8 cellular contexts compared by ENCODE assay signal in genomic region chr5:113022661-113023060, GRCh38. TPM values are rescaled to one million over a fixed set of nuclear protein-coding genes. Genes with fewer than 3 reads are reported as not detected.
DNase-seq lines count a peak whose midpoint lies in the region; ATAC-seq and TF ChIP-seq lines count a peak whose summit lies in the region.

No MANE protein-coding gene starts in this region.

- H4K20me1 ChIP-seq in PC-9 (ENCODE audit: insufficient read depth), result no peaks in the 10 kb centered on the region; the same call in 1 of the 2 replicates

- H3K4me1 Mint-ChIP-seq in immature natural killer cell (peaks cover 52 to 72% of the 10 kb centered on the region in 2 donors), Caco-2 (ENCODE audit: low read depth, unreplicated experiment) (peaks cover 4% of the 10 kb centered on the region)

- H3K36me3 ChIP-seq in Caco-2 (ENCODE audit: control insufficient read depth, insufficient read depth, low read length), result no peaks in the 10 kb centered on the region; the same call in 1 of the 2 replicates
- peaks cover 11% of the 10 kb centered on the region; the same call in 1 of the 2 replicates for H3K36me3 ChIP-seq in PC-9 (ENCODE audit: low read depth)

- no peaks in the 10 kb centered on the region for H3K79me2 ChIP-seq in PC-9 (ENCODE audit: low read depth)

- TF ChIP-seq CTCF in dorsolateral prefrontal cortex (IDR thresholded peaks at IDR 0.05 in 54 of 56, conservative IDR thresholded peaks at IDR 0.05 in 2 of 56; ENCODE audit: low read depth in 1 of 56, partially characterized antibody in 56 of 56), result no peak
- TF ChIP-seq CTCF in Caco-2 (IDR thresholded peaks at IDR 0.05; ENCODE audit: insufficient read depth in 1 of 2, low read depth in 1 of 2, low read length in 1 of 2, severe bottlenecking in 1 of 2, unreplicated experiment in 1 of 2), result no peak
- TF ChIP-seq CTCF in PC-9 (conservative IDR thresholded peaks at IDR 0.05), result no peak

- H3K27me3 ChIP-seq in dorsolateral prefrontal cortex, result no peaks in the 10 kb centered on the region
- H3K27me3 ChIP-seq in Caco-2 (replicated peaks; ENCODE audit: control insufficient read depth, insufficient read depth, low read length), result no peaks in the 10 kb centered on the region
- no peaks in the 10 kb centered on the region for H3K27me3 ChIP-seq in PC-9 (ENCODE audit: insufficient read depth, low read depth)

- H3K9me3 Mint-ChIP-seq in immature natural killer cell (no peaks in the 10 kb centered on the region), Caco-2 (ENCODE audit: unreplicated experiment) (no peaks in the 10 kb centered on the region)

- peak overlapping the region; percentile 88 to 96 (median 91) for H3K27ac Mint-ChIP-seq in immature natural killer cell
- H3K27ac Mint-ChIP-seq in Caco-2 (ENCODE audit: unreplicated experiment), result no peak overlapping the region

- DNase-seq in HCEC 1CT, result peak; percentile 62
- DNase-seq in NAMALWA (ENCODE audit: low spot score), result peak; percentile 72
- DNase-seq in immature natural killer cell, result peak; percentile 67 to 71 (median 69)
- DNase-seq in dorsolateral prefrontal cortex, result no peak
- DNase-seq in Caco-2, result no peak
- no peak for DNase-seq in activated CD4-positive, CD25-positive, alpha-beta regulatory T cell (lab: John Stamatoyannopoulos, UW)
- DNase-seq in PC-9, result no peak

- H3K9me3 ChIP-seq in Caco-2, result no peaks in the 10 kb centered on the region
- no peaks in the 10 kb centered on the region for H3K9me3 ChIP-seq in PC-9 (ENCODE audit: insufficient read depth, low read depth)

- H3K4me1 ChIP-seq in Caco-2 (no peaks in the 10 kb centered on the region; the same call in 1 of the 2 replicates), PC-9 (replicated peaks; ENCODE audit: insufficient read depth) (no peaks in the 10 kb centered on the region)

- H3F3A ChIP-seq in PC-9 (ENCODE audit: insufficient read depth, low read depth), result no peaks in the 10 kb centered on the region; the same call in 1 of the 2 replicates

- CTCF ChIA-PET in Caco-2 (lab: Charles Lee) (no interaction called here), PC-9 (lab: Charles Lee) (no interaction called here)

- no peak overlapping the region for H2AFZ ChIP-seq in PC-9

- H3K36me3 Mint-ChIP-seq in immature natural killer cell, result peaks cover 5 to 25% (median 10%) of the 10 kb centered on the region in 3 donors
- peaks cover 89% of the 10 kb centered on the region for H3K36me3 Mint-ChIP-seq in Caco-2 (ENCODE audit: insufficient read depth, unreplicated experiment)

- H3K4me2 ChIP-seq in PC-9, result no peak overlapping the region

- no TSS peak for BruUV-seq in Caco-2 (replicated peaks; lab: Mats Ljungman, UMichigan)
- no TSS peak for BruUV-seq in PC-9 (replicated peaks; lab: Mats Ljungman, UMichigan)

- peaks cover 0 to 2% (median 0%) of the 10 kb centered on the region in 3 donors for H3K27me3 Mint-ChIP-seq in immature natural killer cell (ENCODE audit: low read depth in 3 of 3)
- no peaks in the 10 kb centered on the region for H3K27me3 Mint-ChIP-seq in Caco-2 (ENCODE audit: insufficient read depth, unreplicated experiment)

- peak; percentile 79 for ATAC-seq in GM18519 (IDR thresholded peaks at IDR 0.05; ENCODE audit: low FRiP score, unreplicated experiment)

- no peak overlapping the region for H3K4me3 ChIP-seq in dorsolateral prefrontal cortex
- no peak overlapping the region for H3K4me3 ChIP-seq in Caco-2 (ENCODE audit: low read depth, low read length)
- H3K4me3 ChIP-seq in PC-9, result no peak overlapping the region

- POLR2A ChIA-PET in Caco-2 (lab: Charles Lee), result no interaction called here
- POLR2A ChIA-PET in PC-9 (lab: Charles Lee; ENCODE audit: unreplicated experiment), result no interaction called here

- no peaks in the 10 kb centered on the region for H3K9me2 ChIP-seq in PC-9 (ENCODE audit: insufficient read depth)

- intact Hi-C loops in dorsolateral prefrontal cortex (cut with DNase I) (no loop called here), Caco-2 (cut with micrococcal nuclease; ENCODE audit: unreplicated experiment) (no loop called here), PC-9 (cut with micrococcal nuclease; ENCODE audit: unreplicated experiment) (no loop called here)

- H3K4me3 Mint-ChIP-seq in immature natural killer cell (peak overlapping the region; percentile 69 to 75 (median 73)), Caco-2 (ENCODE audit: unreplicated experiment) (no peak overlapping the region)

- H3K27ac ChIP-seq in dorsolateral prefrontal cortex (no peak overlapping the region), PC-9 (no peak overlapping the region)

RNA-seq across cellular contexts. Expression of gene DCP2, which starts 46.1 kb away (rescaled TPM):
- polyA plus RNA-seq in immature natural killer cell, result 10 to 100 TPM; 31.6 to 70.6 (median 35.9) TPM
- total RNA-seq in dorsolateral prefrontal cortex (10 to 100 TPM; 38.5 to 94.6 (median 64.7) TPM), Caco-2 (2022) (146 and 149 TPM in 2 replicates), PC-9 (2021) (40.0 and 45.6 TPM in 2 replicates)

Comparison
In these comparisons a context has a peak if more than half of its experiments do, and no peak if none do; other contexts are left out.
1. DNase-seq: peak in HCEC 1CT (single experiment), NAMALWA (single experiment) and immature natural killer cell (3 of 3); none in dorsolateral prefrontal cortex (0 of 10), Caco-2 (0 of 2), activated CD4-positive, CD25-positive, alpha-beta regulatory T cell (0 of 4) and PC-9 (0 of 2).